ENCODE assay signal across 1 cellular context in the genomic region with DNA sequence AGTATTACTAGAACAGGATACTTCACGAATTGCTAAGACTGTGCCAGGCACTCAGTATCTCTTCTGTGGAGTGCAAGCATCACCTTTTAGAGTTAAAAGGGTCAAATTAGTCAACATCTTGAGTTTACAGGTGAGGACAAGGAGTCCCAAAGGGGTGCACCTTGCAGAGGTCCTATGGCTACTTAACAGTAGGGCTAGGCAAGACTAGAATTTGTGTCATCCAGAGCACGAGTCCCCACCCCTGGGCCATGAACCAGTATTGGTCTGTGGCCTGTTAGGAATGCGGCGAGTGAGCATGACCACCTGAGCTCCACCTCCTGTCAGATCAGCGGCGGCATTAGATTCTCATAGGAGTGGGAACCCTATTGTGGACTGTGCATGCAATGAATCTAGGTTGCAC.
TF ChIP-seq lines count a peak whose summit lies in the region.

No MANE protein-coding gene starts in this region.

TF ChIP-seq in SK-N-SH, 30 proteins besides CTCF, POLR2A, EP300 and RAD21 (continued from another document):
- no peak for TF ChIP-seq ZBTB33 (IDR thresholded peaks at IDR 0.05; ENCODE audit: borderline replicate concordance, low read depth)
- no peak for TF ChIP-seq RFX5 (IDR thresholded peaks at IDR 0.05; ENCODE audit: low read length)
- TF ChIP-seq TAF1 (IDR thresholded peaks at IDR 0.05; ENCODE audit: borderline replicate concordance, low read depth, low read length): no peak
- TF ChIP-seq CHD2 (IDR thresholded peaks at IDR 0.05; ENCODE audit: low read length, partially characterized antibody): no peak
- TF ChIP-seq, protein P1, sequence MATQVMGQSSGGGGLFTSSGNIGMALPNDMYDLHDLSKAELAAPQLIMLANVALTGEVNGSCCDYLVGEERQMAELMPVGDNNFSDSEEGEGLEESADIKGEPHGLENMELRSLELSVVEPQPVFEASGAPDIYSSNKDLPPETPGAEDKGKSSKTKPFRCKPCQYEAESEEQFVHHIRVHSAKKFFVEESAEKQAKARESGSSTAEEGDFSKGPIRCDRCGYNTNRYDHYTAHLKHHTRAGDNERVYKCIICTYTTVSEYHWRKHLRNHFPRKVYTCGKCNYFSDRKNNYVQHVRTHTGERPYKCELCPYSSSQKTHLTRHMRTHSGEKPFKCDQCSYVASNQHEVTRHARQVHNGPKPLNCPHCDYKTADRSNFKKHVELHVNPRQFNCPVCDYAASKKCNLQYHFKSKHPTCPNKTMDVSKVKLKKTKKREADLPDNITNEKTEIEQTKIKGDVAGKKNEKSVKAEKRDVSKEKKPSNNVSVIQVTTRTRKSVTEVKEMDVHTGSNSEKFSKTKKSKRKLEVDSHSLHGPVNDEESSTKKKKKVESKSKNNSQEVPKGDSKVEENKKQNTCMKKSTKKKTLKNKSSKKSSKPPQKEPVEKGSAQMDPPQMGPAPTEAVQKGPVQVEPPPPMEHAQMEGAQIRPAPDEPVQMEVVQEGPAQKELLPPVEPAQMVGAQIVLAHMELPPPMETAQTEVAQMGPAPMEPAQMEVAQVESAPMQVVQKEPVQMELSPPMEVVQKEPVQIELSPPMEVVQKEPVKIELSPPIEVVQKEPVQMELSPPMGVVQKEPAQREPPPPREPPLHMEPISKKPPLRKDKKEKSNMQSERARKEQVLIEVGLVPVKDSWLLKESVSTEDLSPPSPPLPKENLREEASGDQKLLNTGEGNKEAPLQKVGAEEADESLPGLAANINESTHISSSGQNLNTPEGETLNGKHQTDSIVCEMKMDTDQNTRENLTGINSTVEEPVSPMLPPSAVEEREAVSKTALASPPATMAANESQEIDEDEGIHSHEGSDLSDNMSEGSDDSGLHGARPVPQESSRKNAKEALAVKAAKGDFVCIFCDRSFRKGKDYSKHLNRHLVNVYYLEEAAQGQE (IDR thresholded peaks at IDR 0.05; ENCODE audit: low read depth, low read length): no peak
- TF ChIP-seq EZH2phosphoT487 (IDR thresholded peaks at IDR 0.05; ENCODE audit: borderline replicate concordance, low read depth): no peak
- no peak for TF ChIP-seq NFIC (IDR thresholded peaks at IDR 0.05; ENCODE audit: borderline replicate concordance)
- no peak for TF ChIP-seq IRF3 (IDR thresholded peaks at IDR 0.05; ENCODE audit: low read depth, low read length)
- TF ChIP-seq YY1 (IDR thresholded peaks at IDR 0.05; ENCODE audit: low read depth): no peak
- TF ChIP-seq, protein P2, sequence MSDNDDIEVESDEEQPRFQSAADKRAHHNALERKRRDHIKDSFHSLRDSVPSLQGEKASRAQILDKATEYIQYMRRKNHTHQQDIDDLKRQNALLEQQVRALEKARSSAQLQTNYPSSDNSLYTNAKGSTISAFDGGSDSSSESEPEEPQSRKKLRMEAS (IDR thresholded peaks at IDR 0.05; ENCODE audit: low read depth): no peak
- TF ChIP-seq FOXM1 (IDR thresholded peaks at IDR 0.05; ENCODE audit: low read depth): no peak
- no peak for TF ChIP-seq POLR2AphosphoS5 (IDR thresholded peaks at IDR 0.05; ENCODE audit: low read depth, low read length)
- no peak for TF ChIP-seq JUND (IDR thresholded peaks at IDR 0.05)
- no peak for TF ChIP-seq USF2 (IDR thresholded peaks at IDR 0.05; ENCODE audit: borderline replicate concordance, low read depth, low read length)
- TF ChIP-seq, protein P3, sequence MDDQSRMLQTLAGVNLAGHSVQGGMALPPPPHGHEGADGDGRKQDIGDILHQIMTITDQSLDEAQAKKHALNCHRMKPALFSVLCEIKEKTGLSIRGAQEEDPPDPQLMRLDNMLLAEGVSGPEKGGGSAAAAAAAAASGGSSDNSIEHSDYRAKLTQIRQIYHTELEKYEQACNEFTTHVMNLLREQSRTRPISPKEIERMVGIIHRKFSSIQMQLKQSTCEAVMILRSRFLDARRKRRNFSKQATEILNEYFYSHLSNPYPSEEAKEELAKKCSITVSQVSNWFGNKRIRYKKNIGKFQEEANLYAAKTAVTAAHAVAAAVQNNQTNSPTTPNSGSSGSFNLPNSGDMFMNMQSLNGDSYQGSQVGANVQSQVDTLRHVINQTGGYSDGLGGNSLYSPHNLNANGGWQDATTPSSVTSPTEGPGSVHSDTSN (IDR thresholded peaks at IDR 0.05): no peak
- no peak for TF ChIP-seq MXI1 (IDR thresholded peaks at IDR 0.05; ENCODE audit: low read depth, low read length)
